Comparison of ENCODE assay signal across 8 cellular contexts in genomic region chr5:141564216-141564692, GRCh38. TPM values are rescaled to one million over a fixed set of nuclear protein-coding genes. Genes with fewer than 3 reads are reported as not detected.
DNase-seq lines count a peak whose midpoint lies in the region; ATAC-seq and TF ChIP-seq lines count a peak whose summit lies in the region.

No MANE protein-coding gene starts in this region.

- no peak overlapping the region; the same call in 1 of the 2 replicates for H4K91ac ChIP-seq in IMR-90 (ENCODE audit: insufficient read depth, low read depth, low read length)

- no peak overlapping the region for H3K56ac ChIP-seq in IMR-90 (ENCODE audit: extremely low read depth, insufficient read depth, low read length)

- H3K4me1 Mint-ChIP-seq in naive thymus-derived CD4-positive, alpha-beta T cell, result peaks cover 13 to 51% (median 38%) of the 10 kb centered on the region in 7 donors
- H3K4me1 Mint-ChIP-seq in stimulated activated naive CD8-positive, alpha-beta T cell treated with anti-CD3 and anti-CD28 coated beads, Interleukin-15, Interleukin-2, amounts not matched to agents 100 ng/mL and 50 ng/mL, for 24 hours (ENCODE audit: low read depth), result peaks cover 21% of the 10 kb centered on the region

- H3K4me2 ChIP-seq in IMR-90 (ENCODE audit: low read depth, low read length) (no peak overlapping the region), OCI-LY1 (ENCODE audit: low read length) (peak overlapping the region; percentile 51)

- peaks cover 0 to 7% of the 10 kb centered on the region in 2 experiments for H3K79me1 ChIP-seq in IMR-90 (ENCODE audit: low read depth in 1 of 2, low read length in 2 of 2)

- no peaks in the 10 kb centered on the region; the same call in 1 of the 2 replicates for H3K36me3 ChIP-seq in IMR-90 (ENCODE audit: control insufficient read depth, insufficient read depth, low read length)
- H3K36me3 ChIP-seq in OCI-LY1 (ENCODE audit: insufficient read depth, low read length), result peaks cover 28% of the 10 kb centered on the region; the same call in 1 of the 2 replicates
- peaks cover under 1 to 60% (median 9%) of the 10 kb centered on the region in 4 donors for H3K36me3 ChIP-seq in esophagus muscularis mucosa
- H3K36me3 ChIP-seq in naive thymus-derived CD4-positive, alpha-beta T cell (ENCODE audit: control insufficient read depth in 2 of 3, insufficient read depth in 3 of 3, low read length in 3 of 3), result peaks cover 3 to 59% (median 17%) of the 10 kb centered on the region in 3 experiments

- no peak for TF ChIP-seq EP300 in esophagus muscularis mucosa (IDR thresholded peaks at IDR 0.05)

- H3K18ac ChIP-seq in IMR-90 (ENCODE audit: low read depth, low read length), result no peak overlapping the region

- H3K4me3 ChIP-seq in IMR-90 (ENCODE audit: insufficient read depth, low read depth, low read length) (no peak overlapping the region), OCI-LY1 (ENCODE audit: low read depth, low read length, poor library complexity, severe bottlenecking) (peak overlapping the region; percentile 20), esophagus muscularis mucosa (no peak overlapping the region)
- H3K4me3 ChIP-seq in naive thymus-derived CD4-positive, alpha-beta T cell (ENCODE audit: low read length), result no peak overlapping the region

- peak overlapping the region; percentile 48; the same call in 1 of the 2 replicates for H3K4ac ChIP-seq in IMR-90 (ENCODE audit: low read depth, low read length)

- H3K27me3 Mint-ChIP-seq in naive thymus-derived CD4-positive, alpha-beta T cell, result no peaks in the 10 kb centered on the region
- no peaks in the 10 kb centered on the region for H3K27me3 Mint-ChIP-seq in stimulated activated naive CD8-positive, alpha-beta T cell treated with anti-CD3 and anti-CD28 coated beads, Interleukin-15, Interleukin-2, amounts not matched to agents 100 ng/mL and 50 ng/mL, for 24 hours

- peak; percentile 99 for TF ChIP-seq CTCF in IMR-90 (conservative IDR thresholded peaks at IDR 0.05; ENCODE audit: low read depth, low read length)
- peak; percentile 98 for TF ChIP-seq CTCF in OCI-LY1 (IDR thresholded peaks at IDR 0.05; ENCODE audit: low read length)
- TF ChIP-seq CTCF in esophagus muscularis mucosa (IDR thresholded peaks at IDR 0.05), result peak; percentile 92 to 99 (median 98)

- H2AFZ ChIP-seq in IMR-90 (replicated peaks; ENCODE audit: low read length, poor library complexity) (no peak overlapping the region), OCI-LY1 (ENCODE audit: low read length) (no peak overlapping the region)

- H3K4me1 ChIP-seq in IMR-90 (ENCODE audit: control insufficient read depth, insufficient read depth, low read length) (peaks cover 4% of the 10 kb centered on the region; the same call in 1 of the 2 replicates), OCI-LY1 (ENCODE audit: insufficient read depth, low read length, severe bottlenecking) (peaks cover 16% of the 10 kb centered on the region), esophagus muscularis mucosa (peaks cover 20 to 35% (median 24%) of the 10 kb centered on the region in 4 donors)
- peaks cover 0 to 8% of the 10 kb centered on the region in 2 donors for H3K4me1 ChIP-seq in naive thymus-derived CD4-positive, alpha-beta T cell (ENCODE audit: control insufficient read depth in 2 of 2, insufficient read depth in 2 of 2, low read length in 2 of 2)

- H3K36me3 Mint-ChIP-seq in naive thymus-derived CD4-positive, alpha-beta T cell, result peaks cover 7 to 62% (median 38%) of the 10 kb centered on the region in 5 donors
- peaks cover 84% of the 10 kb centered on the region for H3K36me3 Mint-ChIP-seq in stimulated activated naive CD8-positive, alpha-beta T cell treated with anti-CD3 and anti-CD28 coated beads, Interleukin-15, Interleukin-2, amounts not matched to agents 100 ng/mL and 50 ng/mL, for 24 hours (ENCODE audit: low read depth)

- peak overlapping the region in 1 of 2 experiments; percentile 91; a peak in 2 of 4 replicates for H4K8ac ChIP-seq in IMR-90 (ENCODE audit: low read depth in 2 of 2, low read length in 2 of 2)

- peak; percentile 75 for TF ChIP-seq RAD21 in IMR-90 (IDR thresholded peaks at IDR 0.05; ENCODE audit: low read length)

- DNase-seq in DMS79 treated with DMSO at 0.1 percent for 48 hours (lab: John Stamatoyannopoulos, UW), result peak; percentile 3
- peak; percentile 97 for DNase-seq in IMR-90
- peak; percentile 40 for DNase-seq in activated T-cell treated with anti-CD3 and anti-CD28 coated beads for 1 hour (ENCODE audit: low read depth)
- DNase-seq in esophagus muscularis mucosa (ENCODE audit: extremely low spot score), result no peak
- DNase-seq in naive thymus-derived CD4-positive, alpha-beta T cell, result peak; percentile 17 to 89 (median 80)

- intact Hi-C loops in IMR-90 (cut with micrococcal nuclease), result loop anchor here (1.0 to 5.0 kb wide), 4 partner anchors 238 to 472 kb away; partner anchors contain the start of genes PCDHB14, PCDHB2 and PCDHB7
- intact Hi-C loops in esophagus muscularis mucosa (cut with DNase I), result loop anchor here (10.0 kb wide), 3 partner anchors 209 to 349 kb away; partner anchors contain the start of genes PCDHB13, PCDHB15, PCDHGA4 and PCDHGB1
- intact Hi-C loops in naive thymus-derived CD4-positive, alpha-beta T cell (cut with micrococcal nuclease), result loop anchor here (1.0 to 10.0 kb wide), 14 partner anchors 42 to 859 kb away; partner anchors contain the start of genes PCDHB9 (in 2 of the 2), TAF7 (in 2 of the 2), PCDHB14 (in 1 of the 2) and PCDHGB2 (in 1 of the 2)

- H3K27ac Mint-ChIP-seq in naive thymus-derived CD4-positive, alpha-beta T cell, result peak overlapping the region; percentile 41 to 93 (median 72)
- peak overlapping the region; percentile 87 for H3K27ac Mint-ChIP-seq in stimulated activated naive CD8-positive, alpha-beta T cell treated with anti-CD3 and anti-CD28 coated beads, Interleukin-15, Interleukin-2, amounts not matched to agents 100 ng/mL and 50 ng/mL, for 24 hours

- in situ Hi-C loops in IMR-90 (cut with MboI; ENCODE audit: low sequenced_read_pairs), result loop anchor here (5.0 to 10.0 kb wide), 3 partner anchors 147 to 329 kb away; partner anchors contain the start of gene PCDHGB7

- H3F3A ChIP-seq in OCI-LY1 (ENCODE audit: insufficient read depth, low read length), result no peaks in the 10 kb centered on the region

- H3K9me3 ChIP-seq in IMR-90 (ENCODE audit: control insufficient read depth, insufficient read depth, low read length), result no peaks in the 10 kb centered on the region
- H3K9me3 ChIP-seq in OCI-LY1 (ENCODE audit: low read length), result no peaks in the 10 kb centered on the region
- H3K9me3 ChIP-seq in esophagus muscularis mucosa, result no peaks in the 10 kb centered on the region
- no peaks in the 10 kb centered on the region for H3K9me3 ChIP-seq in naive thymus-derived CD4-positive, alpha-beta T cell (ENCODE audit: control insufficient read depth in 2 of 3, low read length in 3 of 3)

- POLR2A ChIA-PET in IMR-90 (lab: Charles Lee; ENCODE audit: unreplicated experiment), result interaction anchor here (0.6 to 1.0 kb wide), 2 partner anchors 55 to 244 kb away, joined by 3 read pairs; no protein-coding TSS in a partner anchor
- POLR2A ChIA-PET in naive thymus-derived CD4-positive, alpha-beta T cell (lab: Charles Lee), result interaction anchor here (0.9 to 3.4 kb wide), 4 partner anchors 241 to 1162 kb away, joined by 3 to 26 read pairs (median 4); partner anchors contain the start of genes PCDHB8 and TAF7

- no TSS peak for BruUV-seq in IMR-90 (replicated peaks; lab: Mats Ljungman, UMichigan)

- no peaks in the 10 kb centered on the region for H3K9me2 ChIP-seq in OCI-LY1 (ENCODE audit: low read depth, low read length)

- H3K27ac ChIP-seq in IMR-90 (ENCODE audit: insufficient read depth, low read length) (no peak overlapping the region), OCI-LY1 (ENCODE audit: low read depth, low read length, poor library complexity, severe bottlenecking) (peak overlapping the region; percentile 74), esophagus muscularis mucosa (replicated peaks in 1 of 4) (peak overlapping the region; percentile 54 to 69 (median 60))
- H3K27ac ChIP-seq in naive thymus-derived CD4-positive, alpha-beta T cell (ENCODE audit: low read depth, low read length), result peak overlapping the region; percentile 43

- no peak overlapping the region for H3K23ac ChIP-seq in IMR-90 (ENCODE audit: low read depth, low read length)

- no peak overlapping the region for H2AK9ac ChIP-seq in IMR-90 (replicated peaks; ENCODE audit: low read depth, low read length, poor library complexity)

- CTCF ChIA-PET in IMR-90 (lab: Yijun Ruan, JAX), result interaction anchor here (0.5 to 2.2 kb wide), 35 partner anchors 12 to 1218 kb away, joined by 3 to 19 read pairs (median 4); partner anchors contain the start of genes PCDHB14, PCDHB16, PCDHB9 and PCDHGA1
- CTCF ChIA-PET in naive thymus-derived CD4-positive, alpha-beta T cell (lab: Charles Lee), result interaction anchor here (0.6 to 2.2 kb wide), 20 partner anchors 8 to 480 kb away, joined by 3 to 17 read pairs (median 6); partner anchors contain the start of genes PCDHB14, PCDHGA10, PCDHGA11 and PCDHGB3

- no peak overlapping the region for H2BK15ac ChIP-seq in IMR-90 (ENCODE audit: low read depth, low read length)

- H2AK5ac ChIP-seq in IMR-90 (ENCODE audit: low read depth, low read length), result no peak overlapping the region

- peak overlapping the region; percentile 53 for H2BK5ac ChIP-seq in IMR-90 (ENCODE audit: low read depth, low read length, poor library complexity, severe bottlenecking)

- H3K9me1 ChIP-seq in IMR-90 (ENCODE audit: insufficient read depth, low read length), result no peaks in the 10 kb centered on the region

- no peak overlapping the region for H2BK20ac ChIP-seq in IMR-90 (ENCODE audit: low read depth, low read length)

- no peaks in the 10 kb centered on the region for H4K20me1 ChIP-seq in IMR-90 (ENCODE audit: insufficient read depth, low read length)
- no peaks in the 10 kb centered on the region for H4K20me1 ChIP-seq in OCI-LY1 (ENCODE audit: insufficient read depth, low read length)

- no peaks in the 10 kb centered on the region for H3K79me2 ChIP-seq in OCI-LY1 (ENCODE audit: insufficient read depth, low read length)

- H3K9ac ChIP-seq in IMR-90 (ENCODE audit: low read depth, low read length) (no peak overlapping the region; the same call in 1 of the 2 replicates), OCI-LY1 (ENCODE audit: low read length) (peak overlapping the region; percentile 53)

- no CpG with 5 or more reads among the region's 5 CpGs for WGBS in IMR-90 (ENCODE audit: extremely low coverage in 2 of 2, insufficient read length in 1 of 2), 2 experiments
- WGBS in esophagus muscularis mucosa, result 15% methylated on average over 5 of the region's 5 CpGs

- peak overlapping the region in 1 of 10 donors; percentile 8 for H3K4me3 Mint-ChIP-seq in naive thymus-derived CD4-positive, alpha-beta T cell
- H3K4me3 Mint-ChIP-seq in stimulated activated naive CD8-positive, alpha-beta T cell treated with anti-CD3 and anti-CD28 coated beads, Interleukin-15, Interleukin-2, amounts not matched to agents 100 ng/mL and 50 ng/mL, for 24 hours, result no peak overlapping the region

- no peak overlapping the region for H4K5ac ChIP-seq in IMR-90 (ENCODE audit: low read depth, low read length)

- dilution Hi-C loops in IMR-90 (cut with HindIII; ENCODE audit: low sequenced_read_pairs, unreplicated experiment), result no loop called here

- TF ChIP-seq POLR2A in IMR-90 (IDR thresholded peaks at IDR 0.05; ENCODE audit: low read depth, low read length) (no peak), esophagus muscularis mucosa (IDR thresholded peaks at IDR 0.05; ENCODE audit: low read depth) (no peak)

- H3K9me3 Mint-ChIP-seq in naive thymus-derived CD4-positive, alpha-beta T cell, result no peaks in the 10 kb centered on the region
- H3K9me3 Mint-ChIP-seq in stimulated activated naive CD8-positive, alpha-beta T cell treated with anti-CD3 and anti-CD28 coated beads, Interleukin-15, Interleukin-2, amounts not matched to agents 100 ng/mL and 50 ng/mL, for 24 hours, result no peaks in the 10 kb centered on the region

- no peaks in the 10 kb centered on the region for H3K27me3 ChIP-seq in IMR-90 (ENCODE audit: control insufficient read depth, insufficient read depth, low read length)
- no peaks in the 10 kb centered on the region for H3K27me3 ChIP-seq in OCI-LY1 (ENCODE audit: insufficient read depth, low read length)
- H3K27me3 ChIP-seq in esophagus muscularis mucosa, result no peaks in the 10 kb centered on the region
- H3K27me3 ChIP-seq in naive thymus-derived CD4-positive, alpha-beta T cell (ENCODE audit: control insufficient read depth in 2 of 2, insufficient read depth in 2 of 2, low read length in 2 of 2), result no peaks in the 10 kb centered on the region

- no peak overlapping the region for H3K14ac ChIP-seq in IMR-90 (replicated peaks; ENCODE audit: low read depth, low read length)

- no peak overlapping the region for H2BK120ac ChIP-seq in IMR-90 (ENCODE audit: low read depth, low read length)

- ATAC-seq in GM21717 (IDR thresholded peaks at IDR 0.05; ENCODE audit: unreplicated experiment) (peak; percentile 97), IMR-90 (ENCODE audit: low read depth) (peak; percentile 71)
- peak; percentile 100 for ATAC-seq in naive thymus-derived CD4-positive, alpha-beta T cell

RNA-seq across cellular contexts. Expression of gene DIAPH1, which starts 54.5 kb away (rescaled TPM):
- 12.0 and 15.8 TPM in 2 replicates for total RNA-seq in IMR-90 (2012; rRNA removed)
- 30.7 and 37.4 TPM in 2 replicates for polyA plus RNA-seq in IMR-90 (2012; rRNA removed)
- 16.8 and 22.1 TPM in 2 replicates for polyA plus RNA-seq in IMR-90 (2012; cell fraction: cytosol; rRNA removed)
- polyA plus RNA-seq in IMR-90 (2012; cell fraction: nucleus; rRNA removed; ENCODE audit: low replicate concordance), result 53.9 and 92.2 TPM in 2 replicates
- total RNA-seq in esophagus muscularis mucosa, result 10 to 100 TPM; 34.1 to 53.0 (median 45.9) TPM
- 100 to 1,000 TPM; 163 to 278 (median 173) TPM for total RNA-seq in naive thymus-derived CD4-positive, alpha-beta T cell
- 100 to 1,000 TPM in 1 of 2 donors, 10 to 100 TPM in 1; 89.7 to 105 TPM for polyA plus RNA-seq in naive thymus-derived CD4-positive, alpha-beta T cell
